ENCODE assay signal across 25 cellular contexts in the genomic region with DNA sequence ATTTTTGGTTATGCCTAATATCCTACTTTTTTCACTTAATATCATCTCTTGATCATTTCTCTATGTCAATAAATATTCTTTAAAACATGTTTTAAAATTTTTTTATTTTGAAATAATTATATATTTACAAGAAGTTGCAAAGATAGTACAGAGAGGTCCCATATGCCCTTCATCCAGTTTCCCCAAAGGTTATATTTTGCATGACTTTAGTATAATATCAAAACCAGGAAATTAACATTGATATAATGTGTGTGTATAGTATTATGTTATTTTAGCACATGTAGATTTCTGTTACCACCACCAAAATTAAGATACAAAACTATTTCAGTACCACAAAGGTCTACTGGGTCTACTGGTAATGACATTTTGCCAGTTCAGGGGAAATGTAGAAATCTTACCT.
"Had no signal": no experiment of that assay in that cellular context is flagged by ENCODE, and none has a peak within 500 bp of the region (broad histone marks: within the 10 kb centered on the region; RNA-seq: fewer than 3 reads in every experiment).

No MANE protein-coding gene starts in this region.

- DNase-seq: cortex of kidney; effector CD8-positive, alpha-beta T cell; effector memory CD8-positive, alpha-beta T cell; endodermal cell; erythroblast; esophagus squamous epithelium; foreskin fibroblast; foreskin melanocyte; gastrocnemius medialis; glutamatergic neuron; head of caudate nucleus; heart right ventricle; hippocampal formation; left cardiac atrium; left lung; left ventricle myocardium superior; lower lobe of right lung; mesenchymal stem cell; mucosa of descending colon; naive B cell; naive thymus-derived CD8-positive, alpha-beta T cell had no signal

- H3K4me1 ChIP-seq: esophagus squamous epithelium, gastrocnemius medialis, left lung, lower lobe of right lung had no signal

- H3K27ac ChIP-seq: epithelial cell of prostate, esophagus squamous epithelium, gastrocnemius medialis, heart right ventricle, left lung, lower lobe of right lung had no signal

- H3K9me3 ChIP-seq: esophagus squamous epithelium, gastrocnemius medialis, heart right ventricle, left lung, lower lobe of right lung, mucosa of descending colon had no signal

- FAIRE-seq: endometrium, islet of Langerhans, keratinocyte had no signal

- H3K36me3 ChIP-seq: esophagus squamous epithelium, gastrocnemius medialis, heart right ventricle, left lung, lower lobe of right lung had no signal

- H3K4me3 ChIP-seq: esophagus squamous epithelium, gastrocnemius medialis, heart right ventricle, left lung, lower lobe of right lung, mucosa of descending colon had no signal
